In genomic region chr15:40859206-40859851, GRCh38 we compare ENCODE assay signal across 1 cellular context.
A peak's percentile ranks its signal among the peaks of the same experiment; 100 is the strongest.
TF ChIP-seq lines count a peak whose summit lies in the region.

No MANE protein-coding gene starts in this region.

TF ChIP-seq in HepG2, 621 proteins besides CTCF, POLR2A, EP300 and RAD21 (continued from another document):
- 0 out of 2 replicates have a peak, but pooled peaks have one; percentile 14 for TF ChIP-seq HNF1B (CRISPR knock-in tag; IDR thresholded peaks at IDR 0.05)
- no peak for TF ChIP-seq ZNF75D (CRISPR knock-in tag; IDR thresholded peaks at IDR 0.05; ENCODE audit: borderline replicate concordance)
- no peak for TF ChIP-seq GATA4 (IDR thresholded peaks at IDR 0.05; ENCODE audit: borderline replicate concordance, low read depth)
- no peak for TF ChIP-seq ZXDC (CRISPR knock-in tag; IDR thresholded peaks at IDR 0.05)
- no peak for TF ChIP-seq FOSL1 (CRISPR knock-in tag; IDR thresholded peaks at IDR 0.05; ENCODE audit: borderline replicate concordance)
- TF ChIP-seq ZNF451 (CRISPR knock-in tag; IDR thresholded peaks at IDR 0.05) = no peak
- TF ChIP-seq CHCHD3 (CRISPR knock-in tag; IDR thresholded peaks at IDR 0.05) = no peak
- TF ChIP-seq E2F2 (CRISPR knock-in tag; IDR thresholded peaks at IDR 0.05; ENCODE audit: borderline replicate concordance) = no peak
- no peak for TF ChIP-seq DMTF1 (CRISPR knock-in tag; IDR thresholded peaks at IDR 0.05)
- no peak for TF ChIP-seq THAP9 (CRISPR knock-in tag; IDR thresholded peaks at IDR 0.05; ENCODE audit: borderline replicate concordance)
- TF ChIP-seq ZNF788 (CRISPR knock-in tag; IDR thresholded peaks at IDR 0.05; ENCODE audit: borderline replicate concordance) = no peak
- TF ChIP-seq RCOR2 (CRISPR knock-in tag; IDR thresholded peaks at IDR 0.05) = no peak
- TF ChIP-seq ZBTB43 (CRISPR knock-in tag; conservative IDR thresholded peaks at IDR 0.05) = no peak
- TF ChIP-seq GFI1 (CRISPR knock-in tag; IDR thresholded peaks at IDR 0.05; ENCODE audit: borderline replicate concordance) = no peak
- TF ChIP-seq POLR2AphosphoS2 (IDR thresholded peaks at IDR 0.05; ENCODE audit: low read depth, low read length) = no peak
- no peak for TF ChIP-seq ZBTB39 (CRISPR knock-in tag; IDR thresholded peaks at IDR 0.05)
- TF ChIP-seq IRF2 (CRISPR knock-in tag; IDR thresholded peaks at IDR 0.05) = no peak
- TF ChIP-seq ZMYM2 (CRISPR knock-in tag; IDR thresholded peaks at IDR 0.05) = no peak
- no peak for TF ChIP-seq DRAP1 (CRISPR knock-in tag; IDR thresholded peaks at IDR 0.05)
- TF ChIP-seq ZNF615 (CRISPR knock-in tag; IDR thresholded peaks at IDR 0.05; ENCODE audit: borderline replicate concordance) = no peak
- TF ChIP-seq ZNF570 (CRISPR knock-in tag; IDR thresholded peaks at IDR 0.05; ENCODE audit: borderline replicate concordance) = no peak
- no peak for TF ChIP-seq ZNF10 (CRISPR knock-in tag; IDR thresholded peaks at IDR 0.05; ENCODE audit: borderline replicate concordance, low read depth)
- TF ChIP-seq ETV5 (CRISPR knock-in tag; IDR thresholded peaks at IDR 0.05; ENCODE audit: borderline replicate concordance) = no peak
- TF ChIP-seq FIP1L1 (IDR thresholded peaks at IDR 0.05; ENCODE audit: borderline replicate concordance, insufficient read depth, low read depth, low read length) = no peak
- TF ChIP-seq BRD4 (CRISPR knock-in tag; IDR thresholded peaks at IDR 0.05) = no peak
- TF ChIP-seq MTA1 (CRISPR knock-in tag; IDR thresholded peaks at IDR 0.05; ENCODE audit: borderline replicate concordance) = no peak
- no peak for TF ChIP-seq ZNF205 (CRISPR knock-in tag; IDR thresholded peaks at IDR 0.05)
- no peak for TF ChIP-seq RFX5 (IDR thresholded peaks at IDR 0.05; ENCODE audit: low read depth, low read length)
- no peak for TF ChIP-seq ZNF576 (CRISPR knock-in tag; IDR thresholded peaks at IDR 0.05)
- no peak for TF ChIP-seq SRF (IDR thresholded peaks at IDR 0.05; ENCODE audit: low read depth, low read length)
- 0 out of 2 replicates have a peak, but pooled peaks have one; percentile 13 for TF ChIP-seq PAXIP1 (CRISPR knock-in tag; conservative IDR thresholded peaks at IDR 0.05)
- 0 out of 2 replicates have a peak, but pooled peaks have one; percentile 27 for TF ChIP-seq ZNF563 (CRISPR knock-in tag; IDR thresholded peaks at IDR 0.05)
- TF ChIP-seq SUZ12 (IDR thresholded peaks at IDR 0.05; ENCODE audit: low read depth, low read length) = no peak
- no peak for TF ChIP-seq BORCS8-MEF2B (CRISPR knock-in tag; IDR thresholded peaks at IDR 0.05)
- no peak for TF ChIP-seq ZFY (CRISPR knock-in tag; IDR thresholded peaks at IDR 0.05)
- TF ChIP-seq ZNF281 (CRISPR knock-in tag; IDR thresholded peaks at IDR 0.05; ENCODE audit: borderline replicate concordance) = no peak
